In genomic region chr14:91858536-91859275, GRCh38 we compare ENCODE assay signal across 8 cellular contexts.
DNase-seq lines count a peak whose midpoint lies in the region; ATAC-seq and TF ChIP-seq lines count a peak whose summit lies in the region.

No MANE protein-coding gene starts in this region.

- peaks cover 9 to 23% of the 10 kb centered on the region in 2 donors for H3K4me1 Mint-ChIP-seq in stimulated activated naive B cell treated with anti-CD40 and anti-IgM and Interleukin-4, amounts not matched to agents 10 μg/mL and 1 μg/mL and 100 μg/mL, for 72 hours

- H3K9me3 Mint-ChIP-seq in stimulated activated naive B cell treated with anti-CD40 and anti-IgM and Interleukin-4, amounts not matched to agents 10 μg/mL and 1 μg/mL and 100 μg/mL, for 72 hours, result no peaks in the 10 kb centered on the region

- ATAC-seq in GM21529 (IDR thresholded peaks at IDR 0.05; ENCODE audit: unreplicated experiment), result peak; percentile 80
- ATAC-seq in stimulated activated naive B cell treated with anti-CD40 and anti-IgM and Interleukin-4, amounts not matched to agents 10 μg/mL and 1 μg/mL and 100 μg/mL, for 72 hours (replicated peaks), result peak; percentile 59 to 83

- no peak overlapping the region for H3K4me3 ChIP-seq in GM06990 (replicated peaks; ENCODE audit: low read depth, low read length)

- H3K27me3 Mint-ChIP-seq in stimulated activated naive B cell treated with anti-CD40 and anti-IgM and Interleukin-4, amounts not matched to agents 10 μg/mL and 1 μg/mL and 100 μg/mL, for 72 hours, result peaks cover 3 to 8% of the 10 kb centered on the region in 2 donors

- H3K36me3 Mint-ChIP-seq in stimulated activated naive B cell treated with anti-CD40 and anti-IgM and Interleukin-4, amounts not matched to agents 10 μg/mL and 1 μg/mL and 100 μg/mL, for 72 hours, result no peaks in the 10 kb centered on the region

- no peak overlapping the region for H3K4me3 Mint-ChIP-seq in stimulated activated naive B cell treated with anti-CD40 and anti-IgM and Interleukin-4, amounts not matched to agents 10 μg/mL and 1 μg/mL and 100 μg/mL, for 72 hours

- no peaks in the 10 kb centered on the region for H3K27me3 ChIP-seq in GM06990 (replicated peaks; ENCODE audit: control insufficient read depth, insufficient read depth, low read length)

- peak; percentile 33 for TF ChIP-seq CTCF in GM06990 (IDR thresholded peaks at IDR 0.05; ENCODE audit: insufficient read depth, low read length, poor library complexity, severe bottlenecking)

- DNase-seq in GM06990 (ENCODE audit: extremely low read depth, insufficient read length) (no peak), MV-4-11 (lab: John Stamatoyannopoulos, UW) (peak; percentile 32), dedifferentiated amniotic fluid mesenchymal stem cell (ENCODE audit: extremely low spot score) (peak; percentile 24), medulla oblongata (ENCODE audit: extremely low spot score) (no peak), NCI-H1105 treated with DMSO at 0.1 percent for 48 hours (lab: John Stamatoyannopoulos, UW) (no peak)
- no peak for DNase-seq in stimulated activated naive B cell treated with anti-CD40 and anti-IgM and Interleukin-4, amounts not matched to agents 10 μg/mL and 1 μg/mL and 100 μg/mL, for 72 hours
- DNase-seq in stimulated activated CD4-positive, alpha-beta T cell treated with anti-CD3 and anti-CD28 coated beads, Interleukin-12 subunit alpha, Interleukin-12 subunit beta, amount 100 ng/mL, for 4 hours, result no peak

- H3K36me3 ChIP-seq in GM06990 (ENCODE audit: control insufficient read depth, insufficient read depth, low read length), result no peaks in the 10 kb centered on the region

- H3K27ac Mint-ChIP-seq in stimulated activated naive B cell treated with anti-CD40 and anti-IgM and Interleukin-4, amounts not matched to agents 10 μg/mL and 1 μg/mL and 100 μg/mL, for 72 hours, result no peak overlapping the region

Comparison
In these comparisons a context has a peak if more than half of its experiments do, and no peak if none do; other contexts are left out.
1. DNase-seq: peak in MV-4-11 (single experiment) and dedifferentiated amniotic fluid mesenchymal stem cell (single experiment); none in GM06990 (single experiment), stimulated activated naive B cell treated with anti-CD40 and anti-IgM and Interleukin-4, amounts not matched to agents 10 μg/mL and 1 μg/mL and 100 μg/mL, for 72 hours (single experiment), medulla oblongata (single experiment), NCI-H1105 treated with DMSO at 0.1 percent for 48 hours (single experiment) and stimulated activated CD4-positive, alpha-beta T cell treated with anti-CD3 and anti-CD28 coated beads, Interleukin-12 subunit alpha, Interleukin-12 subunit beta, amount 100 ng/mL, for 4 hours (single experiment).